ENCODE assay signal across 33 cellular contexts in the genomic region with DNA sequence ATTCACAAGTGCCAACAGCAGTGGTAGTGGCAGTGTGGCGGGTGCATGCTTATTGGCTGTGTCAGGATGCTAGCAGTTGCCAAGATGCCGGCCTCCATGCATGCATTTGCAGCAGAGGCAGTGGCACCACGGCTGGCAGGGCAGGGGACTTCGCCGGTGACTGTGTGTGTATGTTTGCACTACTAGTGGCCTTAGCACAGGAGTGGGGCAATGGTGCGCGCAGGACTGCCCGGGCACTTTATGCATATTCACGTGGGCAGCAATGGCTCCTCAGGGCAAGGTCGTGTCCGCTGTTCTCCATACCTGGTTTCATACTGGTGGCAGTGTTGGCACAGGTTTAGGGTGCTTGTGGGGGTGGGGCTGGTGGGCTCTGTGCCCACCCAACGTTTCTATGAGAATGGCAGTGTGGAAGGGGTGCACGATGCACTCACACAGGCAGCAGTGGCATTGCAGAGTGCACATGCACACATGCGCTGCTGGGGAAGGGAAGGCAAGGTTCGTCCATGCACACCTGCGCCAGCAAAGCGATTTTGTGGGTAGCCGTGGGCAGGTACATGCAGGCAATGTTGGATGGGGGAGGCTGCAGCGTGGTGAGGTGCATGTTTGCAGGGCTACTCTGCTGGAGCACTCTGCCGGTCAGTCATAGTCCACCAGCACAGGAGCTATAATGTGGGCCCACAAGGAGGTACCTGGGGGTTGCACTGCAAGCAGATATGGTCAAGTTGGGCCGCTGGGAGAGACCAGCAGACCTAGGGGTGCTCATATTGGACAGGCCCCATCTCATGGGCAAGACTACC.
"Had no signal": no experiment of that assay in that cellular context is flagged by ENCODE, and none has a peak within 500 bp of the region (broad histone marks: within the 10 kb centered on the region; RNA-seq: fewer than 3 reads in every experiment).

No MANE protein-coding gene starts in this region.

- H3K27me3 ChIP-seq: ascending aorta, cardiac muscle cell had no signal

- DNase-seq: activated CD4-positive, alpha-beta memory T cell treated with anti-CD3 and anti-CD28 coated beads, Interleukin-2, amount 10 ng/mL, durations not matched to agents 7 days and 5 days; activated CD4-positive, alpha-beta T cell treated with anti-CD3 and anti-CD28 coated beads for 1 hour; activated CD4-positive, alpha-beta T cell treated with anti-CD3 and anti-CD28 coated beads for 48 hours; activated CD4-positive, CD25-positive, alpha-beta regulatory T cell; activated CD8-positive, alpha-beta memory T cell treated with anti-CD3 and anti-CD28 coated beads for 24 hours; activated CD8-positive, alpha-beta memory T cell treated with anti-CD3 and anti-CD28 coated beads, Interleukin-2, amount 10 ng/mL, durations not matched to agents 7 days and 5 days; activated CD8-positive, alpha-beta memory T cell treated with anti-CD3 and anti-CD28 coated beads, Interleukin-2, amount 50 U/mL, for 48 hours; activated effector memory CD4-positive, alpha-beta T cell treated with Interleukin-2 at 50 U/mL for 16 hours; activated naive CD4-positive, alpha-beta T cell treated with anti-CD3 and anti-CD28 coated beads, Interleukin-2, amount 50 U/mL, for 16 hours; activated naive CD8-positive, alpha-beta T cell treated with anti-CD3 and anti-CD28 coated beads for 36 hours; activated T-cell treated with anti-CD3 and anti-CD28 coated beads, Interleukin-2, amount 50 U/mL, for 48 hours; amniotic stem cell; Karpas-422; KBM-7; NCI-H1105; NCI-H1417 treated with DMSO at 0.1 percent for 48 hours; NCI-H187 treated with DMSO at 0.1 percent for 48 hours; NCI-H2081; NCI-H2171 treated with DMSO at 0.1 percent for 48 hours; NCI-H2227 treated with DMSO at 0.1 percent for 48 hours; NCI-H524 treated with DMSO at 0.1 percent for 48 hours; NCI-H748 treated with DMSO at 0.1 percent for 48 hours; PC-9; Right ventricle myocardium superior; SW 1271; T-helper 1 cell; T-helper 2 cell; T-helper 9 cell; WERI-Rb-1 had no signal

- H3K9me3 ChIP-seq: ascending aorta had no signal

- H3K36me3 ChIP-seq: ascending aorta, cardiac muscle cell, WERI-Rb-1 had no signal

- H2AFZ ChIP-seq: PC-9 had no signal

- H3K4me3 ChIP-seq: ascending aorta, cardiac muscle cell, PC-9 had no signal

- FAIRE-seq: RCC 7860 had no signal

- ATAC-seq: activated CD8-positive, alpha-beta memory T cell treated with anti-CD3 and anti-CD28 coated beads, Interleukin-2, amount 10 ng/mL, durations not matched to agents 7 days and 5 days had no signal

- H3K4me2 ChIP-seq: PC-9 had no signal

- H3K27ac ChIP-seq: ascending aorta, cardiac muscle cell, PC-9, RWPE1, WERI-Rb-1 had no signal

- H3K4me1 ChIP-seq: ascending aorta had no signal
